In the genomic region with DNA sequence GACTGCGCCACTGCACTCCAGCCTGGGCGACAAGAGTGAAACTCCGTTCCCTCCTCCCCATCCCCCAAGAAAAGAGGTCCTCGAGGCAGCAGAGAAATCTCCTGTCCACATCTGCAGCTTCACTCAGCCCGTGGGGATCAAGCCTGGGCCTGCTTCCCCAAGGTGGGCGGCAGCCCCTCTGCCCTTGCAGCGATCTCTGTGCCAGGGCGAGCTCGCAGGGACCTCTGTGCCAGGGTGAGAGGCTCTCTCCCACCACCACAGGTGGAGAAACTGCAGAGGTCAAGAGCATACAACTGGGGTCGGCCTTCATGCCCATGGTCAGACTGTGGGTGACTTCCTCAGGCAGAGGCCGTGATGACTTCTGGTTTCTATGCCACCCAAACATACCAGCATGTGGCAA, we compare ENCODE assay signal across 28 cellular contexts.
"Had no signal": no experiment of that assay in that cellular context is flagged by ENCODE, and none has a peak within 500 bp of the region (broad histone marks: within the 10 kb centered on the region; RNA-seq: fewer than 3 reads in every experiment).

No MANE protein-coding gene starts in this region.

- H3K4me2 ChIP-seq: KMS-11, PC-9, SK-N-SH had no signal

- ATAC-seq: activated CD4-positive, alpha-beta T cell treated with anti-CD3 and anti-CD28 coated beads for 36 hours; activated CD4-positive, CD25-positive, alpha-beta regulatory T cell treated with anti-CD3 and anti-CD28 coated beads, Interleukin-2, amount 50 U/mL, for 24 hours; activated CD8-positive, alpha-beta T cell treated with anti-CD3 and anti-CD28 coated beads, Interleukin-2, amount 10 ng/mL, durations not matched to agents 7 days and 5 days had no signal

- H3K27ac ChIP-seq: ascending aorta, cardiac muscle cell, KMS-11, PC-9, SJSA1 had no signal

- H3K4me3 ChIP-seq: ascending aorta, cardiac muscle cell, PC-9, SJSA1 had no signal

- H3K9ac ChIP-seq: KMS-11, SK-N-SH had no signal

- H3K36me3 ChIP-seq: ascending aorta, cardiac muscle cell, SJSA1 had no signal

- DNase-seq: activated CD4-positive, alpha-beta T cell treated with anti-CD3 and anti-CD28 coated beads for 36 hours; activated CD4-positive, alpha-beta T cell treated with anti-CD3 and anti-CD28 coated beads, Interleukin-2, amount 10 ng/mL, durations not matched to agents 7 days and 5 days; activated CD4-positive, alpha-beta T cell treated with anti-CD3 and anti-CD28 coated beads, Interleukin-2, amount 50 U/mL, for 48 hours; activated CD8-positive, alpha-beta T cell treated with anti-CD3 and anti-CD28 coated beads, Interleukin-2, amount 10 ng/mL, durations not matched to agents 7 days and 5 days; activated gamma-delta T cell; activated naive CD4-positive, alpha-beta T cell treated with Interleukin-2 at 50 U/mL for 16 hours; activated naive CD8-positive, alpha-beta T cell treated with anti-CD3 and anti-CD28 coated beads, Interleukin-2, amount 10 ng/mL, durations not matched to agents 7 days and 5 days; activated T-cell treated with anti-CD3 and anti-CD28 coated beads, Interleukin-2, amount 50 U/mL, for 24 hours; amygdala; NCI-H1092 treated with DMSO at 0.1 percent for 48 hours; NCI-H1417; NCI-H146; NCI-H187; NCI-H2029 treated with DMSO at 0.1 percent for 48 hours; NCI-H2107; NCI-H2171; NCI-H510A; NCI-H526; NCI-H748 treated with DMSO at 0.1 percent for 48 hours; NK-92 treated with Interleukin-12 subunit alpha and Interleukin-12 subunit beta, amount 100 ng/mL, for 24 hours; PC-9; SHP77; SK-N-SH had no signal

- H3K27me3 ChIP-seq: ascending aorta, cardiac muscle cell, SJSA1 had no signal

- H2AFZ ChIP-seq: PC-9 had no signal

- H3K9me3 ChIP-seq: ascending aorta, SJSA1, SK-N-SH had no signal
